In the genomic region with DNA sequence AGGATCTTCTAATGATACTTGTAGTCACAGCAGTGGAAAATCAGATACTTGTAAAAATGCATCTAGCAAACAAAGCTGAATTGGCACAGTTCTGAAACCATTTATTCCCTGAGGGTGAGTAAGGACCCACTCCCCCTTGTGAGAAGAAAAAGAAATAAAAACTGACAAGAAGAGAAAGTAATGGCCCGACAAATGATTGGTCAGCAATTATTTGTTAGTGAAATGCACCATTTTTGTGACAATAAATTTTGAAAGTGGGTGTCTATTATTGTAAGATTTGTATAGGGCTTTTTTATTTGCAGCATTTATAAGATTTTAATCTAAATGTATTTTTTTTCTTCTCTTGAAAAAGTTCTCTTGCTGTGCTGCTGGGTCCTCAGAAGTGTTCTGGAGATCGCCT, we compare ENCODE assay signal across 31 cellular contexts.
"Had no signal": no experiment of that assay in that cellular context is flagged by ENCODE, and none has a peak within 500 bp of the region (broad histone marks: within the 10 kb centered on the region; RNA-seq: fewer than 3 reads in every experiment).

No MANE protein-coding gene starts in this region.

- FAIRE-seq: colon, endometrium, endothelial cell of umbilical vein had no signal

- H3K36me3 Mint-ChIP-seq: activated CD4-positive, alpha-beta memory T cell treated with anti-CD3 and anti-CD28 coated beads for 36 hours; activated CD8-positive, alpha-beta memory T cell treated with anti-CD3 and anti-CD28 coated beads, Interleukin-2, amount 10 ng/mL, durations not matched to agents 7 days and 5 days; activated naive CD4-positive, alpha-beta T cell treated with anti-CD3 and anti-CD28 coated beads, Interleukin-2, amount 50 U/mL, for 24 hours; activated naive CD8-positive, alpha-beta T cell treated with anti-CD3 and anti-CD28 coated beads for 36 hours had no signal

- DNase-seq: activated CD4-positive, alpha-beta memory T cell treated with anti-CD3 and anti-CD28 coated beads for 36 hours; activated CD4-positive, alpha-beta T cell treated with anti-CD3 and anti-CD28 coated beads for 36 hours; activated CD4-positive, alpha-beta T cell treated with anti-CD3 and anti-CD28 coated beads, Interleukin-2, amount 10 ng/mL, durations not matched to agents 24 days and 14 days; activated CD4-positive, CD25-positive, alpha-beta regulatory T cell; activated CD4-positive, CD25-positive, alpha-beta regulatory T cell treated with anti-CD3 and anti-CD28 coated beads, Interleukin-2, amount 50 U/mL, for 72 hours; activated CD8-positive, alpha-beta memory T cell treated with anti-CD3 and anti-CD28 coated beads, Interleukin-2, amount 10 ng/mL, durations not matched to agents 7 days and 5 days; activated CD8-positive, alpha-beta memory T cell treated with anti-CD3 and anti-CD28 coated beads, Interleukin-2, amount 50 U/mL, for 4 hours; activated CD8-positive, alpha-beta T cell treated with anti-CD3 and anti-CD28 coated beads, Interleukin-2, amount 10 ng/mL, durations not matched to agents 7 days and 5 days; activated effector memory CD4-positive, alpha-beta T cell treated with anti-CD3 and anti-CD28 coated beads, Interleukin-2, amount 50 U/mL, for 16 hours; activated naive CD4-positive, alpha-beta T cell treated with anti-CD3 and anti-CD28 coated beads for 36 hours; activated naive CD8-positive, alpha-beta T cell treated with anti-CD3 and anti-CD28 coated beads for 36 hours; activated naive CD8-positive, alpha-beta T cell treated with anti-CD3 and anti-CD28 coated beads, Interleukin-2, amount 50 U/mL, for 24 hours; activated T-cell treated with anti-CD3 and anti-CD28 coated beads, Interleukin-2, amount 50 U/mL, for 1 hour; activated T-cell treated with anti-CD3 and anti-CD28 coated beads, Interleukin-2, amount 50 U/mL, for 48 hours; adrenal gland; amygdala; aorta; body of pancreas; effector CD8-positive, alpha-beta T cell; esophagus squamous epithelium; foreskin melanocyte; heart right ventricle; T-helper 2 cell had no signal

- H3K4me3 Mint-ChIP-seq: activated CD4-positive, alpha-beta memory T cell treated with anti-CD3 and anti-CD28 coated beads for 36 hours; activated CD4-positive, alpha-beta T cell treated with anti-CD3 and anti-CD28 coated beads for 36 hours; activated CD4-positive, alpha-beta T cell treated with anti-CD3 and anti-CD28 coated beads, Interleukin-2, amount 10 ng/mL, durations not matched to agents 24 days and 14 days; activated CD8-positive, alpha-beta memory T cell treated with anti-CD3 and anti-CD28 coated beads, Interleukin-2, amount 10 ng/mL, durations not matched to agents 7 days and 5 days; activated CD8-positive, alpha-beta T cell treated with anti-CD3 and anti-CD28 coated beads, Interleukin-2, amount 10 ng/mL, durations not matched to agents 7 days and 5 days; activated naive CD4-positive, alpha-beta T cell treated with anti-CD3 and anti-CD28 coated beads for 36 hours; activated naive CD4-positive, alpha-beta T cell treated with anti-CD3 and anti-CD28 coated beads, Interleukin-2, amount 50 U/mL, for 24 hours; activated naive CD8-positive, alpha-beta T cell treated with anti-CD3 and anti-CD28 coated beads for 36 hours; activated naive CD8-positive, alpha-beta T cell treated with anti-CD3 and anti-CD28 coated beads, Interleukin-2, amount 50 U/mL, for 24 hours; activated T-helper 1 cell treated with anti-CD3 and anti-CD28 coated beads, Interleukin-12 subunit alpha, Interleukin-12 subunit beta, Interleukin-2, Interleukin-4 antibody, amounts not matched to agents 30 ng/mL and 10 ng/mL and 1 ng/mL, durations not matched to agents 14 hours and 24 hours and 36 hours had no signal

- ATAC-seq: activated CD4-positive, alpha-beta T cell treated with anti-CD3 and anti-CD28 coated beads for 36 hours; activated CD8-positive, alpha-beta memory T cell treated with anti-CD3 and anti-CD28 coated beads, Interleukin-2, amount 10 ng/mL, durations not matched to agents 7 days and 5 days; activated CD8-positive, alpha-beta T cell treated with anti-CD3 and anti-CD28 coated beads, Interleukin-2, amount 10 ng/mL, durations not matched to agents 7 days and 5 days; activated naive CD8-positive, alpha-beta T cell treated with anti-CD3 and anti-CD28 coated beads, Interleukin-2, amount 50 U/mL, for 24 hours; body of pancreas; gastroesophageal sphincter; heart right ventricle had no signal

- H3K27me3 Mint-ChIP-seq: activated CD4-positive, alpha-beta memory T cell treated with anti-CD3 and anti-CD28 coated beads for 36 hours; activated CD4-positive, alpha-beta T cell treated with anti-CD3 and anti-CD28 coated beads, Interleukin-2, amount 10 ng/mL, durations not matched to agents 24 days and 14 days; activated CD8-positive, alpha-beta memory T cell treated with anti-CD3 and anti-CD28 coated beads, Interleukin-2, amount 10 ng/mL, durations not matched to agents 7 days and 5 days; activated naive CD4-positive, alpha-beta T cell treated with anti-CD3 and anti-CD28 coated beads, Interleukin-2, amount 50 U/mL, for 24 hours; activated naive CD8-positive, alpha-beta T cell treated with anti-CD3 and anti-CD28 coated beads for 36 hours; activated naive CD8-positive, alpha-beta T cell treated with anti-CD3 and anti-CD28 coated beads, Interleukin-2, amount 50 U/mL, for 24 hours had no signal

- H3K4me1 ChIP-seq: adrenal gland, body of pancreas, esophagus squamous epithelium, gastroesophageal sphincter, heart right ventricle had no signal

- H3K27ac Mint-ChIP-seq: activated CD4-positive, alpha-beta memory T cell treated with anti-CD3 and anti-CD28 coated beads for 36 hours; activated CD4-positive, alpha-beta T cell treated with anti-CD3 and anti-CD28 coated beads for 36 hours; activated CD4-positive, alpha-beta T cell treated with anti-CD3 and anti-CD28 coated beads, Interleukin-2, amount 10 ng/mL, durations not matched to agents 24 days and 14 days; activated CD8-positive, alpha-beta memory T cell treated with anti-CD3 and anti-CD28 coated beads, Interleukin-2, amount 10 ng/mL, durations not matched to agents 7 days and 5 days; activated CD8-positive, alpha-beta T cell treated with anti-CD3 and anti-CD28 coated beads, Interleukin-2, amount 10 ng/mL, durations not matched to agents 7 days and 5 days; activated naive CD4-positive, alpha-beta T cell treated with anti-CD3 and anti-CD28 coated beads for 36 hours; activated naive CD4-positive, alpha-beta T cell treated with anti-CD3 and anti-CD28 coated beads, Interleukin-2, amount 50 U/mL, for 24 hours; activated naive CD8-positive, alpha-beta T cell treated with anti-CD3 and anti-CD28 coated beads for 36 hours; activated naive CD8-positive, alpha-beta T cell treated with anti-CD3 and anti-CD28 coated beads, Interleukin-2, amount 50 U/mL, for 24 hours; activated T-helper 1 cell treated with anti-CD3 and anti-CD28 coated beads, Interleukin-12 subunit alpha, Interleukin-12 subunit beta, Interleukin-2, Interleukin-4 antibody, amounts not matched to agents 30 ng/mL and 10 ng/mL and 1 ng/mL, durations not matched to agents 14 hours and 24 hours and 36 hours; activated T-helper 2 cell treated with anti-CD3 and anti-CD28 coated beads, Interferon-gamma antibody, Interleukin-2, Interleukin-4, amounts not matched to agents 10 μg/mL and 5 μg/mL and 100 μg/mL, durations not matched to agents 14 hours and 24 hours and 36 hours had no signal

- H3K9me3 ChIP-seq: body of pancreas, esophagus squamous epithelium, gastroesophageal sphincter had no signal

- H3K4me3 ChIP-seq: adrenal gland, body of pancreas, esophagus squamous epithelium, gastroesophageal sphincter, heart right ventricle had no signal

- H3K9me3 Mint-ChIP-seq: activated CD4-positive, alpha-beta T cell treated with anti-CD3 and anti-CD28 coated beads, Interleukin-2, amount 10 ng/mL, durations not matched to agents 24 days and 14 days; activated naive CD4-positive, alpha-beta T cell treated with anti-CD3 and anti-CD28 coated beads, Interleukin-2, amount 50 U/mL, for 24 hours; activated T-helper 2 cell treated with anti-CD3 and anti-CD28 coated beads, Interferon-gamma antibody, Interleukin-2, Interleukin-4, amounts not matched to agents 10 μg/mL and 5 μg/mL and 100 μg/mL, durations not matched to agents 14 hours and 24 hours and 36 hours had no signal

- H3K27ac ChIP-seq: adrenal gland, body of pancreas, epithelial cell of prostate, esophagus squamous epithelium, gastroesophageal sphincter, heart right ventricle had no signal

- H3K4me1 Mint-ChIP-seq: activated CD4-positive, alpha-beta T cell treated with anti-CD3 and anti-CD28 coated beads for 36 hours; activated CD4-positive, alpha-beta T cell treated with anti-CD3 and anti-CD28 coated beads, Interleukin-2, amount 10 ng/mL, durations not matched to agents 24 days and 14 days; activated CD8-positive, alpha-beta memory T cell treated with anti-CD3 and anti-CD28 coated beads, Interleukin-2, amount 10 ng/mL, durations not matched to agents 7 days and 5 days; activated naive CD4-positive, alpha-beta T cell treated with anti-CD3 and anti-CD28 coated beads, Interleukin-2, amount 50 U/mL, for 24 hours; activated naive CD8-positive, alpha-beta T cell treated with anti-CD3 and anti-CD28 coated beads for 36 hours; activated naive CD8-positive, alpha-beta T cell treated with anti-CD3 and anti-CD28 coated beads, Interleukin-2, amount 50 U/mL, for 24 hours had no signal

- H3K27me3 ChIP-seq: adrenal gland, body of pancreas, esophagus squamous epithelium, gastroesophageal sphincter, heart right ventricle had no signal

- H3K36me3 ChIP-seq: adrenal gland, esophagus squamous epithelium, gastroesophageal sphincter, heart right ventricle had no signal
